Comparison of ENCODE assay signal across 8 cellular contexts in genomic region chr4:6720202-6720699, GRCh38. TPM values are rescaled to one million over a fixed set of nuclear protein-coding genes. Genes with fewer than 3 reads are reported as not detected.
DNase-seq lines count a peak whose midpoint lies in the region; ATAC-seq and TF ChIP-seq lines count a peak whose summit lies in the region.

No MANE protein-coding gene starts in this region.

- DNase-seq in NCI-H1092 (lab: John Stamatoyannopoulos, UW), result peak; percentile 80
- DNase-seq in T-helper 2 cell, result peak; percentile 59 to 74 (median 72)
- peak; percentile 75 to 89 (median 88) for DNase-seq in adrenal gland
- DNase-seq in heart right ventricle, result peak; percentile 89 to 91
- DNase-seq in retina, result peak; percentile 93

- H3K27me3 ChIP-seq in adrenal gland (no peaks in the 10 kb centered on the region), heart right ventricle (no peaks in the 10 kb centered on the region)

- WGBS in adrenal gland, 4 donors, result 3 to 15% (median 7%) methylated on average over 5 to 14 of the region's 14 CpGs
- WGBS in heart right ventricle, 2 donors, result 6% methylated on average over 14 of the region's 14 CpGs

- H3K36me3 ChIP-seq in adrenal gland (replicated peaks in 1 of 2), result no peaks in the 10 kb centered on the region
- H3K36me3 ChIP-seq in heart right ventricle, result peaks cover 0 to 4% (median 0%) of the 10 kb centered on the region in 9 donors

- peaks cover 4 to 27% of the 10 kb centered on the region in 2 donors for H3K4me1 ChIP-seq in adrenal gland (replicated peaks in 1 of 2)
- peaks cover 0 to 39% (median 29%) of the 10 kb centered on the region in 9 donors for H3K4me1 ChIP-seq in heart right ventricle

- H3K4me3 ChIP-seq in adrenal gland (no peak overlapping the region), heart right ventricle (no peak overlapping the region)

- ATAC-seq in heart right ventricle (peak; percentile 58 to 81 (median 71)), HG03196 (IDR thresholded peaks at IDR 0.05; ENCODE audit: unreplicated experiment) (no peak), HG03097 (IDR thresholded peaks at IDR 0.05; ENCODE audit: low FRiP score, unreplicated experiment) (no peak)

- no peak for TF ChIP-seq POLR2A in adrenal gland (IDR thresholded peaks at IDR 0.05)

- H3K27ac ChIP-seq in adrenal gland, result no peak overlapping the region
- no peak overlapping the region for H3K27ac ChIP-seq in heart right ventricle

- TF ChIP-seq CTCF in GM12872 (IDR thresholded peaks at IDR 0.05; ENCODE audit: insufficient read depth, low read depth, low read length), result peak; percentile 95
- TF ChIP-seq CTCF in adrenal gland (IDR thresholded peaks at IDR 0.05), result peak; percentile 91 to 99 (median 96)
- TF ChIP-seq CTCF in heart right ventricle (IDR thresholded peaks at IDR 0.05), result peak; percentile 86 to 99 (median 95)

- H3K9me3 ChIP-seq in adrenal gland (replicated peaks in 1 of 3), result no peaks in the 10 kb centered on the region
- H3K9me3 ChIP-seq in heart right ventricle, result no peaks in the 10 kb centered on the region

- intact Hi-C loops in adrenal gland (cut with DNase I) (loop anchor here (2.0 to 10.0 kb wide), 4 partner anchors 55 to 357 kb away; no protein-coding TSS in a partner anchor), heart right ventricle (cut with DNase I) (loop anchor here (1.0 to 10.0 kb wide), 8 partner anchors 57 to 355 kb away; no protein-coding TSS in a partner anchor)

RNA-seq across cellular contexts. Expression of gene BLOC1S4, which starts 4.3 kb away (rescaled TPM):
- total RNA-seq in adrenal gland (10 to 100 TPM; 16.8 to 31.7 (median 20.9) TPM), heart right ventricle (10 to 100 TPM in 1 of 10 donors, 1 to 10 TPM in 9; 4.4 to 10.2 (median 7.0) TPM)
- polyA plus RNA-seq in adrenal gland (10 to 100 TPM in 1 of 3 donors, 1 to 10 TPM in 2; 6.5 to 10.8 (median 8.9) TPM), heart right ventricle (1 to 10 TPM; 4.8 to 7.8 TPM)

RNA-seq across cellular contexts. Expression of gene MRFAP1L1, which starts 10.6 kb away (rescaled TPM):
- total RNA-seq in adrenal gland (10 to 100 TPM; 53.8 to 90.5 (median 60.9) TPM), heart right ventricle (10 to 100 TPM; 37.5 to 49.9 (median 42.1) TPM)
- polyA plus RNA-seq in adrenal gland (10 to 100 TPM; 53.0 to 98.5 (median 74.4) TPM), heart right ventricle (10 to 100 TPM; 61.5 to 73.7 TPM)

RNA-seq across cellular contexts. Expression of gene S100P, which starts 26.6 kb away (rescaled TPM):
- total RNA-seq in adrenal gland, result 1 to 10 TPM in 1 of 8 donors, under 1 TPM in 3, not detected in 4; 0.42 to 1.0 (median 0.76) TPM
- 1 to 10 TPM in 1 of 3 donors, under 1 TPM in 1, not detected in 1; 0.84 to 1.0 TPM for polyA plus RNA-seq in adrenal gland
- total RNA-seq in heart right ventricle, result 1 to 10 TPM in 5 of 10 donors, under 1 TPM in 1, not detected in 4; 0.41 to 8.2 (median 1.6) TPM
- under 1 TPM; 0.22 to 0.68 TPM for polyA plus RNA-seq in heart right ventricle

Comparison
In these comparisons a context has a peak if more than half of its experiments do, and no peak if none do; other contexts are left out.
1. ATAC-seq: peak in heart right ventricle (8 of 8); none in HG03196 (single experiment) and HG03097 (single experiment).
2. Peak in every context shown above with its lines, with median percentiles within 50 percentile points of each other: CTCF ChIP-seq and DNase-seq.